ENCODE assay signal across 8 cellular contexts in the genomic region with DNA sequence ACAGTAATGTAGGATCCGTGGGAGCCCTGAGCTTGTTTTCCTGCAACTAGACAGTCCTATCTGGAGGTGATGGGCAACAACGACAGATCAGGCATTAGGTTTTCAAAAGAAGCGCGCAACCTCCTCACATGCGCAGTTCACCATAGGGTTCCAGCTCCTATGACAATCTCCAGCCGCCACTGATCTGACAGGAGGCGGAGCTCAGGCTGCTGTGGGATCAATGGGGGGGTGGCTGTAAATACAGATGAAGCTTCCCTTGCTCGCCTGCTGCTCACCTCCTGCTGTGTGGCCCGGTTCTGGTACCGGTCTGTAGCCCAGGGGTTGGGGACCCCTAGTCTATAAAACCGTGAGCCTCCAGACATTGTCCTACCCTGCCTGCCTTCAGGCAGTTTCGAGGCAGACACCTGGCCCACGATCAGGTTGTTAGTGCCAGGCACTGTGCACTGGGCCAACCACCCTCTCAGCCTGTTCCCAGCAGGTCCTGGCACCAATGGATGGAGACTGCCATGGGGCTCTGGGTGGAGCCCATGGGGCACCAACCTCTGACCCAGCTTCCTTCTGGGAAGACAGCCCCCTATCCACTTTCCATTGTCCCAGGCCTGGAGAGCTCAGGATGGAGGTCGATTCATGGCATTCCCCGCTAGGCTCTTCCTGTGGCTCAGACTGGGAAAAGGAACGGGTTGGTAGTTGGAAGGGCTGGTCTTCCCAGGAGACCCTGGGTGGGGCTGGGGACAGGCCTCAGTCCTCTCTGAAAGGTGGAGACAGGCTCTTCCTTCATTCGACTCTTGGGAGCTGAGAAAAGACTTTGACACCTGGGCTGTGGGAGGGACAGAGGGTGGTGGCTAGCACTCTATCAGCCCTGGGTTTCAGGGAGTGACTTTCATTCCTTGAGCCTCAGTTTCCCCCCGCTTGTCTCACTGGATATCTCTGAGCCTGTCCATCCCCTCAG. TPM values are rescaled to one million over a fixed set of nuclear protein-coding genes. Genes with fewer than 3 reads are reported as not detected.
DNase-seq lines count a peak whose midpoint lies in the region; FAIRE-seq and TF ChIP-seq lines count a peak whose summit lies in the region.

No MANE protein-coding gene starts in this region.

- peaks cover 3% of the 10 kb centered on the region for H3K4me1 Mint-ChIP-seq in mesothelial cell of epicardium

- H3K9me3 Mint-ChIP-seq in mesothelial cell of epicardium, result no peaks in the 10 kb centered on the region

- TF ChIP-seq CTCF in mesothelial cell of epicardium (IDR thresholded peaks at IDR 0.05; ENCODE audit: unreplicated experiment) (no peak), GM13976 (IDR thresholded peaks at IDR 0.05; ENCODE audit: borderline replicate concordance, control extremely low read depth, extremely low read depth, insufficient read depth, missing control alignments) (no peak), GM10266 (IDR thresholded peaks at IDR 0.05; ENCODE audit: control insufficient read depth, insufficient read depth, low read depth, missing control alignments) (no peak)

- peaks cover 10% of the 10 kb centered on the region for H3K36me3 Mint-ChIP-seq in mesothelial cell of epicardium

- H3K27me3 Mint-ChIP-seq in mesothelial cell of epicardium (ENCODE audit: low read depth), result no peaks in the 10 kb centered on the region

- no peak for FAIRE-seq in RCC 7860 (lab: Jason Lieb, UNC)

- intact Hi-C loops in posterior vena cava (cut with DNase I), result no loop called here

- H3K4me3 Mint-ChIP-seq in mesothelial cell of epicardium, result peak overlapping the region; percentile 73

- in situ Hi-C loops in GM13976 (cut with MboI; ENCODE audit: low sequenced_read_pairs, unreplicated experiment), result no loop called here

- no peak overlapping the region for H3K27ac Mint-ChIP-seq in mesothelial cell of epicardium

- DNase-seq in ELF-1 (ENCODE audit: low read depth, low spot score) (peak; percentile 79), NCI-H510A treated with DMSO at 0.1 percent for 48 hours (lab: John Stamatoyannopoulos, UW) (peak; percentile 79), cerebellar cortex (ENCODE audit: low spot score) (peak; percentile 81), mesothelial cell of epicardium (ENCODE audit: low spot score in 2 of 2, unreplicated experiment in 2 of 2) (no peak), GM13976 (ENCODE audit: low spot score) (no peak), posterior vena cava (ENCODE audit: low spot score) (no peak), RCC 7860 (ENCODE audit: low spot score) (no peak), GM10266 (ENCODE audit: extremely low spot score) (no peak)

RNA-seq across cellular contexts. Expression of a gene that starts 1.7 kb away (rescaled TPM):
- 9.8 to 10.4 TPM (median 10.1 TPM) in 3 replicates for total RNA-seq in mesothelial cell of epicardium
- total RNA-seq in posterior vena cava, result 10 to 100 TPM; 15.8 to 16.6 TPM

RNA-seq across cellular contexts. Expression of a gene that starts 9.6 kb away (rescaled TPM):
- total RNA-seq in mesothelial cell of epicardium (34.6 to 44.8 TPM (median 38.1 TPM) in 3 replicates), posterior vena cava (10 to 100 TPM; 23.3 to 24.8 TPM)

RNA-seq across cellular contexts. Expression of a gene that starts 32.9 kb away (rescaled TPM):
- total RNA-seq in mesothelial cell of epicardium (34.9 to 37.8 TPM (median 35.4 TPM) in 3 replicates), posterior vena cava (10 to 100 TPM; 19.2 to 21.3 TPM)

RNA-seq across cellular contexts. Expression of a gene that starts 48.3 kb away (rescaled TPM):
- 37.2 to 39.0 TPM (median 38.7 TPM) in 3 replicates for total RNA-seq in mesothelial cell of epicardium
- 10 to 100 TPM; 28.1 to 28.9 TPM for total RNA-seq in posterior vena cava

Comparison
In these comparisons a context has a peak if more than half of its experiments do, and no peak if none do; other contexts are left out.
1. DNase-seq: peak in ELF-1 (single experiment), NCI-H510A treated with DMSO at 0.1 percent for 48 hours (single experiment) and cerebellar cortex (single experiment); none in mesothelial cell of epicardium (0 of 2), GM13976 (single experiment), posterior vena cava (single experiment), RCC 7860 (single experiment) and GM10266 (single experiment).